ENCODE assay signal across 11 cellular contexts in genomic region chr1:65422241-65423203, GRCh38. TPM values are rescaled to one million over a fixed set of nuclear protein-coding genes. Genes with fewer than 3 reads are reported as not detected.
DNase-seq lines count a peak whose midpoint lies in the region; ATAC-seq, FAIRE-seq and TF ChIP-seq lines count a peak whose summit lies in the region.
"Had no signal": no experiment of that assay in that cellular context is flagged by ENCODE, and none has a peak within 500 bp of the region (broad histone marks: within the 10 kb centered on the region; RNA-seq: fewer than 3 reads in every experiment).

No MANE protein-coding gene starts in this region.

- 97% methylated on average over 12 of the region's 12 CpGs for WGBS in GM12878 (ENCODE audit: insufficient coverage, insufficient replicate concordance, low lambda C conversion rate, missing lambda C conversion rate)

- no peak for TF ChIP-seq POLR2A in GM12878 (IDR thresholded peaks at IDR 0.05; ENCODE audit: low read depth, low read length)

- intact Hi-C loops in left ventricle myocardium inferior (cut with micrococcal nuclease) (no loop called here), cardiac septum (cut with DNase I) (loop anchor here (5.0 kb wide), 2 partner anchors 170 to 355 kb away; no protein-coding TSS in a partner anchor), GM12878 (cut with micrococcal nuclease; ENCODE audit: unreplicated experiment) (no loop called here), kidney (cut with DNase I) (no loop called here)

- no peak for TF ChIP-seq CTCF in left ventricle myocardium inferior (IDR thresholded peaks at IDR 0.05; ENCODE audit: borderline replicate concordance)
- no peak for TF ChIP-seq CTCF in GM12878 (IDR thresholded peaks at IDR 0.05 in 2 of 3, conservative IDR thresholded peaks at IDR 0.05 in 1 of 3; ENCODE audit: control insufficient read depth in 2 of 3, extremely low read depth in 1 of 3, insufficient read depth in 1 of 3, low read depth in 3 of 3, low read length in 3 of 3)
- TF ChIP-seq CTCF in kidney (IDR thresholded peaks at IDR 0.05; ENCODE audit: borderline replicate concordance, extremely low read depth, insufficient read depth) = no peak

- in situ Hi-C loops in GM12878 (cut with MboI) = loop anchor here (10.0 kb wide), 1 partner anchor 822 kb away; no protein-coding TSS in a partner anchor

- no peak overlapping the region for H3K9ac ChIP-seq in GM12878 (ENCODE audit: control insufficient read depth, insufficient read depth, low read length)
- peak overlapping the region in 1 of 2 donors; percentile 93 for H3K9ac ChIP-seq in kidney (ENCODE audit: low read length in 2 of 2)

- RAD21 ChIA-PET in GM12878 (lab: Charles Lee; ENCODE audit: unreplicated experiment) = interaction anchor here (1.5 kb wide), 1 partner anchor 37 kb away, joined by 3 read pairs; no protein-coding TSS in a partner anchor

- no peak for TF ChIP-seq RAD21 in GM12878 (IDR thresholded peaks at IDR 0.05; ENCODE audit: insufficient read depth, low read depth, low read length)

- peak overlapping the region; percentile 93 for H3K4me2 ChIP-seq in GM12878 (ENCODE audit: control insufficient read depth, insufficient read depth)

- H4K20me1 ChIP-seq in GM12878 (ENCODE audit: control insufficient read depth, insufficient read depth) = no peaks in the 10 kb centered on the region

- SMC1A ChIA-PET in GM12878 (lab: Charles Lee; ENCODE audit: uncharacterized antibody, unreplicated experiment) = interaction anchor here (1.5 kb wide), 1 partner anchor 19 kb away, joined by 4 read pairs; no protein-coding TSS in a partner anchor

- no peak for TF ChIP-seq EP300 in GM12878 (IDR thresholded peaks at IDR 0.05; ENCODE audit: borderline replicate concordance in 1 of 2, control insufficient read depth in 1 of 2, low read depth in 2 of 2, low read length in 2 of 2)

- ATAC-seq in GM12878 = no peak
- ATAC-seq: sciatic nerve had no signal

- peaks cover 26% of the 10 kb centered on the region for H3K36me3 ChIP-seq in left ventricle myocardium inferior
- H3K36me3 ChIP-seq in GM12878 (ENCODE audit: control insufficient read depth in 2 of 2, insufficient read depth in 2 of 2, low read length in 1 of 2) = peaks cover 4 to 6% of the 10 kb centered on the region in 2 experiments; a peak in 1 of 4 replicates
- peaks cover 12% of the 10 kb centered on the region in 2 donors for H3K36me3 ChIP-seq in kidney (ENCODE audit: control insufficient read depth in 1 of 2, insufficient read depth in 2 of 2, low read length in 2 of 2)

- H3K9me3 ChIP-seq in left ventricle myocardium inferior (replicated peaks) (no peaks in the 10 kb centered on the region), GM12878 (replicated peaks; ENCODE audit: control insufficient read depth, insufficient read depth, low read length) (no peaks in the 10 kb centered on the region; the same call in 2 of the 3 replicates), kidney (ENCODE audit: control insufficient read depth in 1 of 2, low read length in 2 of 2) (no peaks in the 10 kb centered on the region)

- H2AFZ ChIP-seq in GM12878 (ENCODE audit: control insufficient read depth, low read depth, low read length) = no peak overlapping the region

- CTCF ChIA-PET in GM12878 (lab: Yijun Ruan, JAX) = interaction anchor here (1.3 to 1.4 kb wide), 2 partner anchors 9 to 37 kb away, joined by 5 to 11 read pairs; no protein-coding TSS in a partner anchor

- H3K4me1 ChIP-seq in left ventricle myocardium inferior (peaks cover 34% of the 10 kb centered on the region), GM12878 (ENCODE audit: control insufficient read depth, insufficient read depth, low read length) (peaks cover 6% of the 10 kb centered on the region), kidney (ENCODE audit: control insufficient read depth in 1 of 2, insufficient read depth in 1 of 2, low read depth in 1 of 2, low read length in 2 of 2) (peaks cover 20 to 37% of the 10 kb centered on the region in 2 donors)

- POLR2A ChIA-PET in GM12878 (lab: Charles Lee) = no interaction called here

- H3K79me2 ChIP-seq in GM12878 (ENCODE audit: control insufficient read depth, insufficient read depth, low read length) = peaks cover 33% of the 10 kb centered on the region

- FAIRE-seq in GM12878 (lab: Jason Lieb, UNC) (no peak), kidney (lab: Jason Lieb, UNC) (no peak), urothelium cell line (lab: Jason Lieb, UNC) (no peak)
- FAIRE-seq: frontal cortex had no signal

- H3K27ac ChIP-seq in left ventricle myocardium inferior (replicated peaks) = peak overlapping the region; percentile 99
- H3K27ac ChIP-seq in GM12878 (ENCODE audit: control insufficient read depth, insufficient read depth) = no peak overlapping the region
- peak overlapping the region; percentile 49 to 93 for H3K27ac ChIP-seq in kidney (ENCODE audit: low read depth in 2 of 2, low read length in 2 of 2)

- BruUV-seq in GM12878 (replicated peaks; lab: Mats Ljungman, UMichigan) = no TSS peak

- peak overlapping the region; percentile 94 for H3K4me3 ChIP-seq in left ventricle myocardium inferior
- H3K4me3 ChIP-seq in GM12878 = no peak overlapping the region
- peak overlapping the region; percentile 84 to 93 for H3K4me3 ChIP-seq in kidney (ENCODE audit: low read length in 2 of 2)

- DNase-seq in left ventricle myocardium inferior (no peak), cardiac septum (ENCODE audit: low spot score) (no peak), GM12878 (ENCODE audit: low read depth, low spot score) (no peak), kidney (peak; percentile 46), urothelium cell line (ENCODE audit: low spot score) (peak; percentile 17), SKM-1 (lab: John Stamatoyannopoulos, UW; ENCODE audit: unreplicated experiment) (no peak), D341Med (ENCODE audit: low spot score) (no peak), SKM-1 treated with dmso at 0.1 percent for 144 hours (lab: John Stamatoyannopoulos, UW; ENCODE audit: unreplicated experiment) (no peak)
- DNase-seq: activated CD8-positive, alpha-beta memory T cell treated with anti-CD3 and anti-CD28 coated beads, Interleukin-2, amount 50 U/mL, for 4 hours had no signal

- no peaks in the 10 kb centered on the region for H3K27me3 ChIP-seq in left ventricle myocardium inferior (ENCODE audit: low read depth)
- H3K27me3 ChIP-seq in GM12878 (replicated peaks in 1 of 2; ENCODE audit: control insufficient read depth in 2 of 2, insufficient read depth in 2 of 2, low read length in 1 of 2) = no peaks in the 10 kb centered on the region

TF ChIP-seq in GM12878, 131 proteins besides CTCF, POLR2A, EP300 and RAD21 (continues in another document):
- TF ChIP-seq EZH2 (IDR thresholded peaks at IDR 0.05; ENCODE audit: borderline replicate concordance, control insufficient read depth, low read depth, low read length) = no peak
- no peak for TF ChIP-seq ZBED1 (IDR thresholded peaks at IDR 0.05; ENCODE audit: borderline replicate concordance)
- TF ChIP-seq ZNF622 (IDR thresholded peaks at IDR 0.05) = no peak

RNA-seq across cellular contexts. Expression of gene LEPR, which starts 2.1 kb away (rescaled TPM):
- 7.1 TPM for total RNA-seq in left ventricle myocardium inferior
- 8.0 TPM for total RNA-seq in cardiac septum
- 11.7 and 12.5 TPM in 2 replicates for total RNA-seq in GM12878 (2013; cell fraction: nucleolus; rRNA removed)
- 1.2 and 1.7 TPM in 2 replicates for total RNA-seq in GM12878 (2014; rRNA removed)
- 1.6 TPM in 2 replicates for total RNA-seq in GM12878 (2014; rRNA removed; fragmentation: Illumina TruSeq; extraction: Trizol)
- 1.2 TPM in 2 replicates for total RNA-seq in GM12878 (2021)
- 0.83 TPM for polyA plus RNA-seq in GM12878 (2011; ENCODE audit: low read depth)
- 3.7 and 7.0 TPM in 2 replicates for polyA plus RNA-seq in GM12878 (2011; rRNA removed)
- 1.3 and 1.9 TPM in 2 replicates for polyA plus RNA-seq in GM12878 (2011; cell fraction: cytosol; rRNA removed)
- polyA plus RNA-seq in GM12878 (2011; cell fraction: nucleus; rRNA removed) = 3.1 and 3.9 TPM in 2 replicates
- 1.1 and 1.7 TPM in 2 replicates for polyA plus RNA-seq in GM12878 (2012)
- 1.1 and 3.4 TPM in 2 replicates for polyA plus RNA-seq in GM12878 (2014; fragmentation: Illumina TruSeq; extraction: Trizol)
- under 1 TPM; 0.63 to 0.64 TPM for polyA plus RNA-seq in GM12878 (2014; fragmentation: Nextera tagmentation; extraction: Ambion mirVana)
- 0.49 and 0.62 TPM in 2 replicates for polyA plus RNA-seq in GM12878 (2014; rRNA removed)
- polyA plus RNA-seq in GM12878 (2016; fragmentation: Nextera tagmentation; extraction: Ambion mirVana) = 1 to 10 TPM; 1.3 to 1.6 TPM
- polyA minus RNA-seq in GM12878 (2011; rRNA and poly(A)+ RNA removed) = 5.0 and 9.2 TPM in 2 replicates
- polyA minus RNA-seq in GM12878 (2011; cell fraction: cytosol; rRNA and poly(A)+ RNA removed) = 1.9 and 2.1 TPM in 2 replicates
- 2.5 and 3.0 TPM in 2 replicates for polyA minus RNA-seq in GM12878 (2011; cell fraction: nucleus; rRNA and poly(A)+ RNA removed)
- total RNA-seq in kidney = 13.8 TPM
- polyA plus RNA-seq in kidney (ENCODE audit: insufficient read depth, low read depth, low replicate concordance) = 3.1 TPM

RNA-seq across cellular contexts. Expression of gene LEPROT, which starts 2.1 kb away (rescaled TPM):
- total RNA-seq in left ventricle myocardium inferior (51.0 TPM), cardiac septum (54.9 TPM), GM12878 (2014; rRNA removed) (16.2 and 20.2 TPM in 2 replicates), GM12878 (2014; rRNA removed; fragmentation: Illumina TruSeq; extraction: Trizol) (16.6 and 17.3 TPM in 2 replicates), GM12878 (2021) (14.9 and 16.4 TPM in 2 replicates), kidney (160 TPM)
- 106 and 113 TPM in 2 replicates for total RNA-seq in GM12878 (2013; cell fraction: nucleolus; rRNA removed)
- 14.5 TPM for polyA plus RNA-seq in GM12878 (2011; ENCODE audit: low read depth)
- polyA plus RNA-seq in GM12878 (2011; rRNA removed) (38.1 and 50.8 TPM in 2 replicates), GM12878 (2014; fragmentation: Illumina TruSeq; extraction: Trizol) (17.5 and 20.1 TPM in 2 replicates), GM12878 (2014; fragmentation: Nextera tagmentation; extraction: Ambion mirVana) (10 to 100 TPM; 15.1 to 15.6 TPM), GM12878 (2014; rRNA removed) (13.6 and 18.8 TPM in 2 replicates), GM12878 (2016; fragmentation: Nextera tagmentation; extraction: Ambion mirVana) (10 to 100 TPM; 22.8 to 26.9 TPM), kidney (ENCODE audit: insufficient read depth, low read depth, low replicate concordance) (67.6 TPM)
- polyA plus RNA-seq in GM12878 (2011; cell fraction: cytosol; rRNA removed) = 19.6 and 25.5 TPM in 2 replicates
- 23.5 and 25.9 TPM in 2 replicates for polyA plus RNA-seq in GM12878 (2011; cell fraction: nucleus; rRNA removed)
- 18.2 and 21.3 TPM in 2 replicates for polyA plus RNA-seq in GM12878 (2012)
- 27.8 and 30.1 TPM in 2 replicates for polyA minus RNA-seq in GM12878 (2011; rRNA and poly(A)+ RNA removed)
- polyA minus RNA-seq in GM12878 (2011; cell fraction: cytosol; rRNA and poly(A)+ RNA removed) = 4.1 and 8.0 TPM in 2 replicates
- polyA minus RNA-seq in GM12878 (2011; cell fraction: nucleus; rRNA and poly(A)+ RNA removed) = 41.6 and 77.8 TPM in 2 replicates

Comparison
In these comparisons a context has a peak if more than half of its experiments do, and no peak if none do; other contexts are left out.
1. DNase-seq: peak in kidney (single experiment) and urothelium cell line (single experiment); none in left ventricle myocardium inferior (single experiment), cardiac septum (single experiment), GM12878 (single experiment), SKM-1 (single experiment), D341Med (single experiment) and SKM-1 treated with dmso at 0.1 percent for 144 hours (single experiment).